9 cellular contexts compared by ENCODE assay signal in genomic region chr1:67211589-67212563, GRCh38. TPM values are rescaled to one million over a fixed set of nuclear protein-coding genes. Genes with fewer than 3 reads are reported as not detected.
DNase-seq lines count a peak whose midpoint lies in the region; FAIRE-seq and TF ChIP-seq lines count a peak whose summit lies in the region.
"Had no signal": no experiment of that assay in that cellular context is flagged by ENCODE, and none has a peak within 500 bp of the region (broad histone marks: within the 10 kb centered on the region; RNA-seq: fewer than 3 reads in every experiment).

No MANE protein-coding gene starts in this region.

- TF ChIP-seq EP300 in neural cell (conservative IDR thresholded peaks at IDR 0.05; ENCODE audit: poor library complexity, severe bottlenecking) = no peak

- TF ChIP-seq CTCF in cardiac muscle cell (IDR thresholded peaks at IDR 0.05; ENCODE audit: low read depth, low read length) (peak; percentile 68), coronary artery (IDR thresholded peaks at IDR 0.05) (peak; percentile 27), neural cell (IDR thresholded peaks at IDR 0.05; ENCODE audit: poor library complexity, severe bottlenecking) (peak; percentile 62)

- H3K9me2 ChIP-seq in neural cell (ENCODE audit: insufficient read depth, low read length) = no peaks in the 10 kb centered on the region

- H3K36me3 ChIP-seq in cardiac muscle cell (no peaks in the 10 kb centered on the region), neural cell (ENCODE audit: insufficient read depth, low read length) (no peaks in the 10 kb centered on the region)

- H3K27ac ChIP-seq in cardiac muscle cell = peak overlapping the region; percentile 34
- no peak overlapping the region for H3K27ac ChIP-seq in coronary artery
- no peak overlapping the region for H3K27ac ChIP-seq in neural cell (ENCODE audit: low read length)
- H3K27ac ChIP-seq: epithelial cell of prostate had no signal

- DNase-seq in cardiac muscle cell (ENCODE audit: low read depth in 1 of 2, low spot score in 1 of 2) (peak; percentile 46 to 56), cardiac septum (ENCODE audit: low spot score) (no peak), LHCN-M2 (ENCODE audit: low read depth) (peak; percentile 24), coronary artery (ENCODE audit: low spot score) (no peak), NCI-H774 (lab: John Stamatoyannopoulos, UW) (no peak), HTR-8/SVneo (ENCODE audit: insufficient read length, low spot score) (no peak)

- no peaks in the 10 kb centered on the region for H3K27me3 ChIP-seq in cardiac muscle cell
- H3K27me3 ChIP-seq in neural cell (ENCODE audit: insufficient read depth, low read depth, low read length) = no peaks in the 10 kb centered on the region

- no peak overlapping the region for H3K4me3 ChIP-seq in cardiac muscle cell
- H3K4me3 ChIP-seq in coronary artery = no peak overlapping the region
- no peak overlapping the region for H3K4me3 ChIP-seq in neural cell (ENCODE audit: low read length)

- no peaks in the 10 kb centered on the region for H3F3A ChIP-seq in neural cell (ENCODE audit: insufficient read depth, low read length, poor library complexity, severe bottlenecking)

- H3K4me1 ChIP-seq in cardiac muscle cell (ENCODE audit: low read depth) = peaks cover 2% of the 10 kb centered on the region

- H3K4me2 ChIP-seq in neural cell (ENCODE audit: low read length) = no peak overlapping the region

- H3K9me3 ChIP-seq in cardiac muscle cell (ENCODE audit: low read depth) (no peaks in the 10 kb centered on the region), neural cell (ENCODE audit: low read length) (no peaks in the 10 kb centered on the region)

- FAIRE-seq in TTC549 (lab: Jason Lieb, UNC) (peak; percentile 89), HTR-8/SVneo (lab: Jason Lieb, UNC) (no peak)

- intact Hi-C loops in cardiac septum (cut with DNase I) = loop anchor here (5.0 kb wide), 1 partner anchor 215 kb away; no protein-coding TSS in a partner anchor

- H2AFZ ChIP-seq in neural cell (ENCODE audit: low read depth, low read length) = no peak overlapping the region

- no peaks in the 10 kb centered on the region for H4K20me1 ChIP-seq in neural cell (ENCODE audit: insufficient read depth)

- no peak overlapping the region for H3K9ac ChIP-seq in neural cell (ENCODE audit: low read length)

- no peaks in the 10 kb centered on the region for H3K79me2 ChIP-seq in neural cell (replicated peaks; ENCODE audit: insufficient read depth, low read length)

- TF ChIP-seq RAD21 in neural cell (conservative IDR thresholded peaks at IDR 0.05) = peak; percentile 43

TF ChIP-seq in neural cell, 6 proteins besides CTCF, POLR2A, EP300 and RAD21:
- TF ChIP-seq SMC3 (conservative IDR thresholded peaks at IDR 0.05; ENCODE audit: poor library complexity) = peak; percentile 66
- no peak for TF ChIP-seq EZH2 (IDR thresholded peaks at IDR 0.05; ENCODE audit: borderline replicate concordance, insufficient read depth, low read length, poor library complexity, severe bottlenecking)

RNA-seq across cellular contexts. Expression of gene IL23R, which starts 45.6 kb away (rescaled TPM):
- total RNA-seq in cardiac muscle cell (not detected in 2 replicates), cardiac septum (not detected), LHCN-M2 (2014; rRNA removed) (not detected in 2 replicates)
- polyA plus RNA-seq in cardiac muscle cell (not detected in 2 replicates), neural cell (not detected in 2 replicates)
- not detected for polyA plus RNA-seq in LHCN-M2 (2012)
- not detected in 2 replicates for polyA minus RNA-seq in neural cell

Comparison
In these comparisons a context has a peak if more than half of its experiments do, and no peak if none do; other contexts are left out.
1. DNase-seq: peak in cardiac muscle cell (2 of 2) and LHCN-M2 (single experiment); none in cardiac septum (single experiment), coronary artery (single experiment), NCI-H774 (single experiment) and HTR-8/SVneo (single experiment).
2. Peak in every context shown above with its lines, with median percentiles within 50 percentile points of each other: CTCF ChIP-seq.